In genomic region chr3:104835376-104835775, GRCh38 we compare ENCODE assay signal across 1 cellular context.
TF ChIP-seq lines count a peak whose summit lies in the region.

No MANE protein-coding gene starts in this region.

TF ChIP-seq in WTC11, 78 proteins besides CTCF, POLR2A, EP300 and RAD21 (continued from another document):
- TF ChIP-seq ZSCAN18 (CRISPR knock-in tag; IDR thresholded peaks at IDR 0.05): no peak
- no peak for TF ChIP-seq ZNF425 (CRISPR knock-in tag; conservative IDR thresholded peaks at IDR 0.05)
- TF ChIP-seq IRF2 (CRISPR knock-in tag; IDR thresholded peaks at IDR 0.05; ENCODE audit: borderline replicate concordance, low read depth): no peak
- no peak for TF ChIP-seq HMGA2 (CRISPR knock-in tag; IDR thresholded peaks at IDR 0.05)
- TF ChIP-seq FOXP4 (CRISPR knock-in tag; IDR thresholded peaks at IDR 0.05): no peak
- no peak for TF ChIP-seq EMX1 (CRISPR knock-in tag; IDR thresholded peaks at IDR 0.05)
- TF ChIP-seq ZNF138 (CRISPR knock-in tag; conservative IDR thresholded peaks at IDR 0.05): no peak
- no peak for TF ChIP-seq MYBL2 (CRISPR knock-in tag; IDR thresholded peaks at IDR 0.05)
- TF ChIP-seq AR (CRISPR knock-in tag; IDR thresholded peaks at IDR 0.05): no peak
- TF ChIP-seq PREB (CRISPR knock-in tag; IDR thresholded peaks at IDR 0.05; ENCODE audit: borderline replicate concordance): no peak
- no peak for TF ChIP-seq TCF7 (CRISPR knock-in tag; IDR thresholded peaks at IDR 0.05; ENCODE audit: low read depth)
